In genomic region chr9:38294130-38294529, GRCh38 we compare ENCODE assay signal across 16 cellular contexts.
DNase-seq lines count a peak whose midpoint lies in the region; ATAC-seq and TF ChIP-seq lines count a peak whose summit lies in the region.
"Had no signal": no experiment of that assay in that cellular context is flagged by ENCODE, and none has a peak within 500 bp of the region (broad histone marks: within the 10 kb centered on the region; RNA-seq: fewer than 3 reads in every experiment).

No MANE protein-coding gene starts in this region.

- intact Hi-C loops in tibial artery (cut with DNase I; ENCODE audit: low total_unique reads), result loop anchor here (10.0 kb wide), 1 partner anchor 61 kb away; no protein-coding TSS in a partner anchor

- peaks cover 9% of the 10 kb centered on the region for H3K27me3 Mint-ChIP-seq in brain

- H3K36me3 ChIP-seq in tibial artery, result no peaks in the 10 kb centered on the region
- H3K36me3 ChIP-seq in effector memory CD4-positive, alpha-beta T cell (ENCODE audit: control insufficient read depth, insufficient read depth, low read length), result no peaks in the 10 kb centered on the region
- H3K36me3 ChIP-seq: BE2C had no signal

- ATAC-seq in HG03520 (IDR thresholded peaks at IDR 0.05; ENCODE audit: unreplicated experiment), result no peak
- ATAC-seq: A549; CD8-positive, alpha-beta T cell; GM23338 had no signal

- no peaks in the 10 kb centered on the region for H3K27me3 ChIP-seq in tibial artery
- H3K27me3 ChIP-seq in effector memory CD4-positive, alpha-beta T cell (replicated peaks; ENCODE audit: control insufficient read depth, insufficient read depth, low read length, poor library complexity, severe bottlenecking), result no peaks in the 10 kb centered on the region
- H3K27me3 ChIP-seq: BE2C had no signal

- H3K4me1 ChIP-seq in tibial artery, result peaks cover 0 to 24% (median 16%) of the 10 kb centered on the region in 4 donors
- H3K4me1 ChIP-seq in effector memory CD4-positive, alpha-beta T cell (ENCODE audit: control insufficient read depth, insufficient read depth, low read length, poor library complexity, severe bottlenecking), result no peaks in the 10 kb centered on the region
- H3K4me1 ChIP-seq: A549, BE2C had no signal

- H3K27ac Mint-ChIP-seq in brain, result peak overlapping the region in 3 of 5 experiments; percentile 17 to 42 (median 22)
- H3K27ac Mint-ChIP-seq: CD8-positive, alpha-beta T cell; GM23338 had no signal

- no peak overlapping the region for H3K4me3 ChIP-seq in tibial artery
- H3K4me3 ChIP-seq in effector memory CD4-positive, alpha-beta T cell (ENCODE audit: insufficient read depth, low read depth, low read length, poor library complexity, severe bottlenecking), result no peak overlapping the region
- H3K4me3 ChIP-seq: A549, GM23338 had no signal

- DNase-seq in NCI-H446 treated with DMSO at 0.1 percent for 48 hours (lab: John Stamatoyannopoulos, UW) (peak; percentile 80), mesenteric fat pad (ENCODE audit: low spot score) (peak; percentile 2), tibial artery (no peak), middle frontal gyrus (ENCODE audit: extremely low spot score, low spot score) (no peak)
- no peak for DNase-seq in effector memory CD4-positive, alpha-beta T cell
- DNase-seq: BE2C; CD8-positive, alpha-beta T cell; COR-L47; DMS153; H7; IMR-90 had no signal

- peak overlapping the region; percentile 32 to 51 for H3K27ac ChIP-seq in tibial artery
- no peak overlapping the region for H3K27ac ChIP-seq in effector memory CD4-positive, alpha-beta T cell (ENCODE audit: insufficient read depth, low read length, poor library complexity, severe bottlenecking)
- H3K27ac ChIP-seq: A549, C4-2B had no signal

- peaks cover 54% of the 10 kb centered on the region for H3K4me1 Mint-ChIP-seq in brain

- H3K4me3 Mint-ChIP-seq in brain, result no peak overlapping the region
- H3K4me3 Mint-ChIP-seq: CD8-positive, alpha-beta T cell; GM23338 had no signal

- peaks cover 0 to 18% (median 7%) of the 10 kb centered on the region in 5 experiments for H3K9me3 Mint-ChIP-seq in brain
- H3K9me3 Mint-ChIP-seq: CD8-positive, alpha-beta T cell; GM23338 had no signal

- H3K9me3 ChIP-seq in tibial artery, result no peaks in the 10 kb centered on the region
- no peaks in the 10 kb centered on the region for H3K9me3 ChIP-seq in effector memory CD4-positive, alpha-beta T cell (ENCODE audit: control insufficient read depth, low read length)
- H3K9me3 ChIP-seq: A549, BE2C had no signal

- TF ChIP-seq CTCF in brain (conservative IDR thresholded peaks at IDR 0.05), result no peak
- no peak for TF ChIP-seq CTCF in tibial artery (IDR thresholded peaks at IDR 0.05)

- H3K36me3 Mint-ChIP-seq in brain, result no peaks in the 10 kb centered on the region
- H3K36me3 Mint-ChIP-seq: CD8-positive, alpha-beta T cell had no signal

Comparison
In these comparisons a context has a peak if more than half of its experiments do, and no peak if none do; other contexts are left out.
1. DNase-seq: peak in NCI-H446 treated with DMSO at 0.1 percent for 48 hours (single experiment) and mesenteric fat pad (single experiment); none in tibial artery (0 of 2), effector memory CD4-positive, alpha-beta T cell (0 of 3) and middle frontal gyrus (single experiment).